Comparison of ENCODE assay signal across 15 cellular contexts in genomic region chr11:24421766-24422165, GRCh38.
DNase-seq lines count a peak whose midpoint lies in the region; ATAC-seq and TF ChIP-seq lines count a peak whose summit lies in the region.
"Had no signal": no experiment of that assay in that cellular context is flagged by ENCODE, and none has a peak within 500 bp of the region (broad histone marks: within the 10 kb centered on the region; RNA-seq: fewer than 3 reads in every experiment).

No MANE protein-coding gene starts in this region.

- H3K56ac ChIP-seq in H9 (ENCODE audit: insufficient read length, low read depth, low read length), result no peak overlapping the region

- H3K4ac ChIP-seq in H9 (ENCODE audit: low read depth, low read length), result no peak overlapping the region

- no peak overlapping the region for H3K4me2 ChIP-seq in H9 (ENCODE audit: insufficient read depth, insufficient read length, low read length)
- no peak overlapping the region for H3K4me2 ChIP-seq in hepatocyte

- no peak overlapping the region for H2BK12ac ChIP-seq in H9 (ENCODE audit: insufficient read length, low read depth, low read length)

- no peaks in the 10 kb centered on the region for H3K9me3 ChIP-seq in H9 (ENCODE audit: control insufficient read depth, low read depth, low read length)
- H3K9me3 ChIP-seq in RWPE2 (ENCODE audit: severe bottlenecking), result no peaks in the 10 kb centered on the region
- no peaks in the 10 kb centered on the region for H3K9me3 ChIP-seq in hepatocyte (ENCODE audit: low read depth)
- H3K9me3 ChIP-seq: Peyer's patch had no signal

- H4K8ac ChIP-seq in H9 (replicated peaks; ENCODE audit: insufficient read length, low read depth, low read length), result no peak overlapping the region

- H3K27ac ChIP-seq in H9 (ENCODE audit: insufficient read length, low read depth, low read length) (no peak overlapping the region), RWPE2 (ENCODE audit: poor library complexity, severe bottlenecking) (no peak overlapping the region), hepatocyte (no peak overlapping the region)
- H3K27ac ChIP-seq: Peyer's patch had no signal

- no peak overlapping the region for H2AK5ac ChIP-seq in H9 (ENCODE audit: insufficient read length, low read length)

- no peak overlapping the region for H3K23ac ChIP-seq in H9 (ENCODE audit: insufficient read length, low read depth, low read length)

- no peaks in the 10 kb centered on the region for H3K9me3 Mint-ChIP-seq in H9
- no peaks in the 10 kb centered on the region for H3K9me3 Mint-ChIP-seq in osteocyte (ENCODE audit: unreplicated experiment)
- peaks cover 6% of the 10 kb centered on the region for H3K9me3 Mint-ChIP-seq in activated CD4-positive, alpha-beta memory T cell treated with anti-CD3 and anti-CD28 coated beads, Interleukin-2, amount 10 ng/mL, durations not matched to agents 7 days and 5 days

- no peak overlapping the region for H3K18ac ChIP-seq in H9 (ENCODE audit: insufficient read length, low read depth, low read length)

- H3K27me3 ChIP-seq in H9 (ENCODE audit: insufficient read depth, low read length) (no peaks in the 10 kb centered on the region), RWPE2 (ENCODE audit: insufficient read depth, poor library complexity, severe bottlenecking) (peaks cover 4% of the 10 kb centered on the region), hepatocyte (no peaks in the 10 kb centered on the region)
- H3K27me3 ChIP-seq: Peyer's patch had no signal

- H4K5ac ChIP-seq in H9 (ENCODE audit: insufficient read length, low read depth, low read length), result no peak overlapping the region

- H3K36me3 Mint-ChIP-seq in H9 (ENCODE audit: insufficient read depth in 1 of 3, low read depth in 3 of 3), result peaks cover 0 to under 1% (median 0%) of the 10 kb centered on the region in 3 experiments; a peak in 1 of 7 replicates
- no peaks in the 10 kb centered on the region for H3K36me3 Mint-ChIP-seq in osteocyte (ENCODE audit: unreplicated experiment)
- H3K36me3 Mint-ChIP-seq in activated CD4-positive, alpha-beta memory T cell treated with anti-CD3 and anti-CD28 coated beads, Interleukin-2, amount 10 ng/mL, durations not matched to agents 7 days and 5 days (ENCODE audit: low read depth), result no peaks in the 10 kb centered on the region

- H3K14ac ChIP-seq in H9 (ENCODE audit: insufficient read depth, low read length), result no peak overlapping the region

- H2BK15ac ChIP-seq in H9 (ENCODE audit: low read depth, low read length), result no peak overlapping the region

- H4K20me1 ChIP-seq in H9 (ENCODE audit: control insufficient read depth, insufficient read depth, insufficient read length) (no peaks in the 10 kb centered on the region), hepatocyte (ENCODE audit: insufficient read depth, poor library complexity, severe bottlenecking) (no peaks in the 10 kb centered on the region)

- no peak for DNase-seq in H9
- DNase-seq in RWPE2 (ENCODE audit: low spot score), result no peak
- DNase-seq in hepatocyte (ENCODE audit: low spot score), result no peak
- DNase-seq in osteocyte (ENCODE audit: extremely low spot score, unreplicated experiment), result no peak
- no peak for DNase-seq in activated CD4-positive, alpha-beta memory T cell treated with anti-CD3 and anti-CD28 coated beads, Interleukin-2, amount 10 ng/mL, durations not matched to agents 7 days and 5 days
- no peak for DNase-seq in DMS153 (lab: John Stamatoyannopoulos, UW)
- DNase-seq: C1 segment of cervical spinal cord, HCEC 1CT, KBM-7, NCI-H146, NCI-H2081, NCI-H524, Peyer's patch, SHP77 had no signal

- no peak overlapping the region for H3K4me3 ChIP-seq in RWPE2 (ENCODE audit: severe bottlenecking)
- no peak overlapping the region for H3K4me3 ChIP-seq in hepatocyte
- H3K4me3 ChIP-seq: Peyer's patch had no signal

- H3K79me2 ChIP-seq in H9 (ENCODE audit: insufficient read depth, low read length) (no peaks in the 10 kb centered on the region), hepatocyte (no peaks in the 10 kb centered on the region)

- H3K9ac ChIP-seq in H9 (ENCODE audit: extremely low read depth, insufficient read length, low read length), result no peak overlapping the region

- WGBS in H9 (ENCODE audit: extremely low coverage, insufficient read length, low lambda C conversion rate), result no CpG with 5 or more reads among the region's 3 CpGs
- WGBS in hepatocyte (ENCODE audit: low lambda C conversion rate, missing lambda C conversion rate), result 75% methylated on average over 3 of the region's 3 CpGs

- no peaks in the 10 kb centered on the region for H3K9me2 ChIP-seq in hepatocyte (replicated peaks; ENCODE audit: insufficient read depth)

- H2AFZ ChIP-seq in H9 (ENCODE audit: low read length), result peak overlapping the region; percentile 6
- H2AFZ ChIP-seq in hepatocyte, result peak overlapping the region; percentile 6

- no peak overlapping the region for H2BK20ac ChIP-seq in H9 (ENCODE audit: low read depth, low read length, poor library complexity, severe bottlenecking)

- H2BK120ac ChIP-seq in H9 (ENCODE audit: low read depth, low read length, poor library complexity, severe bottlenecking), result no peak overlapping the region

- POLR2A ChIA-PET in activated CD4-positive, alpha-beta memory T cell treated with anti-CD3 and anti-CD28 coated beads, Interleukin-2, amount 10 ng/mL, durations not matched to agents 7 days and 5 days (lab: Charles Lee), result no interaction called here

- H3T11ph ChIP-seq in H9 (ENCODE audit: low read length), result no peak overlapping the region

- no peaks in the 10 kb centered on the region for H3K23me2 ChIP-seq in H9 (ENCODE audit: insufficient read length, low read depth, low read length, poor library complexity, severe bottlenecking)

- no peaks in the 10 kb centered on the region for H3K4me1 ChIP-seq in H9 (ENCODE audit: insufficient read depth, low read length)
- H3K4me1 ChIP-seq in RWPE2 (ENCODE audit: insufficient read depth, poor library complexity, severe bottlenecking), result no peaks in the 10 kb centered on the region
- no peaks in the 10 kb centered on the region for H3K4me1 ChIP-seq in hepatocyte (ENCODE audit: insufficient read depth)
- H3K4me1 ChIP-seq: Peyer's patch had no signal

- CTCF ChIA-PET in activated CD4-positive, alpha-beta memory T cell treated with anti-CD3 and anti-CD28 coated beads, Interleukin-2, amount 10 ng/mL, durations not matched to agents 7 days and 5 days (lab: Charles Lee), result no interaction called here

- H3K27ac Mint-ChIP-seq in H9 (peak overlapping the region in 2 of 3 experiments; percentile 14 to 59; a peak in 2 of 7 replicates), osteocyte (ENCODE audit: unreplicated experiment) (peak overlapping the region; percentile 43)
- H3K27ac Mint-ChIP-seq in activated CD4-positive, alpha-beta memory T cell treated with anti-CD3 and anti-CD28 coated beads, Interleukin-2, amount 10 ng/mL, durations not matched to agents 7 days and 5 days, result no peak overlapping the region

- no peak for TF ChIP-seq CTCF in H9 (conservative IDR thresholded peaks at IDR 0.05)
- no peak for TF ChIP-seq CTCF in RWPE2 (IDR thresholded peaks at IDR 0.05; ENCODE audit: poor library complexity, severe bottlenecking)
- no peak for TF ChIP-seq CTCF in hepatocyte (IDR thresholded peaks at IDR 0.05; ENCODE audit: poor library complexity)
- TF ChIP-seq CTCF in osteocyte (IDR thresholded peaks at IDR 0.05), result no peak

- H3K27me3 Mint-ChIP-seq in H9 (ENCODE audit: low read depth), result no peaks in the 10 kb centered on the region
- H3K27me3 Mint-ChIP-seq in osteocyte (ENCODE audit: unreplicated experiment), result no peaks in the 10 kb centered on the region
- H3K27me3 Mint-ChIP-seq in activated CD4-positive, alpha-beta memory T cell treated with anti-CD3 and anti-CD28 coated beads, Interleukin-2, amount 10 ng/mL, durations not matched to agents 7 days and 5 days, result no peaks in the 10 kb centered on the region

- H2BK5ac ChIP-seq in H9 (ENCODE audit: insufficient read length, low read length), result no peak overlapping the region

- ATAC-seq in RWPE2 (ENCODE audit: low read depth) (peak; percentile 36; the same call in 1 of the 3 replicates), HG02571 (IDR thresholded peaks at IDR 0.05; ENCODE audit: unreplicated experiment) (no peak)

- no peak overlapping the region for H3K4me3 Mint-ChIP-seq in H9
- no peak overlapping the region for H3K4me3 Mint-ChIP-seq in osteocyte (ENCODE audit: unreplicated experiment)
- H3K4me3 Mint-ChIP-seq in activated CD4-positive, alpha-beta memory T cell treated with anti-CD3 and anti-CD28 coated beads, Interleukin-2, amount 10 ng/mL, durations not matched to agents 7 days and 5 days, result no peak overlapping the region

- no peaks in the 10 kb centered on the region for H3K79me1 ChIP-seq in H9 (ENCODE audit: insufficient read depth, low read depth, low read length, poor library complexity, severe bottlenecking)

- H3K36me3 ChIP-seq in RWPE2 (ENCODE audit: low read depth) (no peaks in the 10 kb centered on the region), hepatocyte (replicated peaks; ENCODE audit: insufficient read depth, low read depth) (no peaks in the 10 kb centered on the region)
- H3K36me3 ChIP-seq: Peyer's patch had no signal

- no peak overlapping the region for H4K91ac ChIP-seq in H9 (ENCODE audit: insufficient read length, low read depth, low read length)

- H3K4me1 Mint-ChIP-seq in H9 (peaks cover 6 to 7% of the 10 kb centered on the region in 2 experiments; a peak in 3 of 4 replicates), osteocyte (ENCODE audit: unreplicated experiment) (peaks cover 30% of the 10 kb centered on the region)
- no peaks in the 10 kb centered on the region for H3K4me1 Mint-ChIP-seq in activated CD4-positive, alpha-beta memory T cell treated with anti-CD3 and anti-CD28 coated beads, Interleukin-2, amount 10 ng/mL, durations not matched to agents 7 days and 5 days
